In genomic region chr1:43358746-43359693, GRCh38 we compare ENCODE assay signal across 8 cellular contexts. TPM values are rescaled to one million over a fixed set of nuclear protein-coding genes. Genes with fewer than 3 reads are reported as not detected.
A peak's percentile ranks its signal among the peaks of the same experiment; 100 is the strongest.
DNase-seq lines count a peak whose midpoint lies in the region; ATAC-seq lines count a peak whose summit lies in the region.

Gene CDC20 (plus strand): TSS chr1:43358981. CDS start chr1:43359216, 235 bp downstream.

- peaks cover 20% of the 10 kb centered on the region for H3K79me1 ChIP-seq in mesendoderm (ENCODE audit: low read length)

- H3K9me3 ChIP-seq in NT2/D1 (ENCODE audit: insufficient read depth, low read length) (no peaks in the 10 kb centered on the region), endocrine pancreas (ENCODE audit: control insufficient read depth, low read length) (no peaks in the 10 kb centered on the region)

- peak within 1 kb of the TSS; percentile 74 for H3K4ac ChIP-seq in mesendoderm (ENCODE audit: low read depth, low read length)

- H2AK5ac ChIP-seq in mesendoderm (ENCODE audit: low read length) = peak within 1 kb of the TSS; percentile 54

- H3K56ac ChIP-seq in mesendoderm (ENCODE audit: low read length) = peak within 1 kb of the TSS; percentile 96

- CTCF ChIA-PET in activated CD8-positive, alpha-beta memory T cell treated with anti-CD3 and anti-CD28 coated beads, Interleukin-2, amount 10 ng/mL, durations not matched to agents 7 days and 5 days (lab: Charles Lee) = interaction anchor here (0.6 to 2.7 kb wide), 8 partner anchors 9 to 140 kb away, joined by 3 to 12 read pairs (median 4); partner anchors contain the start of gene ELOVL1

- H3K18ac ChIP-seq in mesendoderm (ENCODE audit: low read length) = peak within 1 kb of the TSS; percentile 88

- H3K79me2 ChIP-seq in mesendoderm (ENCODE audit: control insufficient read depth, insufficient read depth, low read length) = peaks cover 26% of the 10 kb centered on the region

- H4K8ac ChIP-seq in mesendoderm (ENCODE audit: low read depth, low read length) = peak within 1 kb of the TSS; percentile 7

- peak within 1 kb of the TSS; percentile 80 for H3K27ac ChIP-seq in mesendoderm (ENCODE audit: low read depth, low read length)

- no peaks in the 10 kb centered on the region for H3K27me3 Mint-ChIP-seq in activated CD8-positive, alpha-beta memory T cell treated with anti-CD3 and anti-CD28 coated beads, Interleukin-2, amount 10 ng/mL, durations not matched to agents 7 days and 5 days

- H3K23ac ChIP-seq in mesendoderm (ENCODE audit: low read length) = peak within 1 kb of the TSS; percentile 7

- peak within 1 kb of the TSS; percentile 94 for H3K4me3 Mint-ChIP-seq in activated CD8-positive, alpha-beta memory T cell treated with anti-CD3 and anti-CD28 coated beads, Interleukin-2, amount 10 ng/mL, durations not matched to agents 7 days and 5 days

- H3K36me3 Mint-ChIP-seq in activated CD8-positive, alpha-beta memory T cell treated with anti-CD3 and anti-CD28 coated beads, Interleukin-2, amount 10 ng/mL, durations not matched to agents 7 days and 5 days = peaks cover 51% of the 10 kb centered on the region

- H4K5ac ChIP-seq in mesendoderm (ENCODE audit: low read length) = no peak within 1 kb of the TSS

- H3K27me3 ChIP-seq in NT2/D1 (ENCODE audit: insufficient read depth, insufficient read length) (no peaks in the 10 kb centered on the region), endocrine pancreas (ENCODE audit: control insufficient read depth, insufficient read depth, low read length) (no peaks in the 10 kb centered on the region), mesendoderm (ENCODE audit: insufficient read depth, low read length, poor library complexity) (no peaks in the 10 kb centered on the region)

- no peaks in the 10 kb centered on the region for H3K9me3 Mint-ChIP-seq in activated CD8-positive, alpha-beta memory T cell treated with anti-CD3 and anti-CD28 coated beads, Interleukin-2, amount 10 ng/mL, durations not matched to agents 7 days and 5 days (ENCODE audit: low read depth)

- peak within 1 kb of the TSS; percentile 26 for H3K4me2 ChIP-seq in mesendoderm (ENCODE audit: low read length)

- H2BK120ac ChIP-seq in mesendoderm (ENCODE audit: low read depth, low read length) = no peak within 1 kb of the TSS

- WGBS in mesendoderm (ENCODE audit: extremely low coverage, insufficient coverage, low lambda C conversion rate) = no CpG with 5 or more reads among the region's 59 CpGs

- peak; percentile 95 for ATAC-seq in GM21381 (IDR thresholded peaks at IDR 0.05; ENCODE audit: unreplicated experiment)
- ATAC-seq in activated CD8-positive, alpha-beta memory T cell treated with anti-CD3 and anti-CD28 coated beads, Interleukin-2, amount 10 ng/mL, durations not matched to agents 7 days and 5 days = peak; percentile 97

- peak within 1 kb of the TSS; percentile 96 for H3K4me3 ChIP-seq in NT2/D1 (ENCODE audit: insufficient read length, low read depth)
- H3K4me3 ChIP-seq in endocrine pancreas (ENCODE audit: control insufficient read depth, insufficient read depth, low read length) = peak within 1 kb of the TSS; percentile 87
- peak within 1 kb of the TSS; percentile 92 for H3K4me3 ChIP-seq in mesendoderm (ENCODE audit: low read length)

- H3K4me1 ChIP-seq in NT2/D1 (ENCODE audit: insufficient read depth, insufficient read length) (peaks cover 15% of the 10 kb centered on the region), endocrine pancreas (ENCODE audit: control insufficient read depth, insufficient read depth, low read length) (no peaks in the 10 kb centered on the region), mesendoderm (ENCODE audit: control insufficient read depth, low read depth, low read length) (peaks cover 13% of the 10 kb centered on the region)

- peak within 1 kb of the TSS; percentile 66 for H2BK5ac ChIP-seq in mesendoderm (ENCODE audit: low read length)

- H3K27ac Mint-ChIP-seq in activated CD8-positive, alpha-beta memory T cell treated with anti-CD3 and anti-CD28 coated beads, Interleukin-2, amount 10 ng/mL, durations not matched to agents 7 days and 5 days = peak within 1 kb of the TSS; percentile 89

- H3K9ac ChIP-seq in NT2/D1 (ENCODE audit: insufficient read length, low read depth) = peak within 1 kb of the TSS; percentile 96
- H3K9ac ChIP-seq in endocrine pancreas (ENCODE audit: control insufficient read depth, insufficient read depth, low read length) = peak within 1 kb of the TSS; percentile 98
- H3K9ac ChIP-seq in mesendoderm (ENCODE audit: low read length) = peak within 1 kb of the TSS; percentile 95

- peaks cover 51% of the 10 kb centered on the region for H3K4me1 Mint-ChIP-seq in activated CD8-positive, alpha-beta memory T cell treated with anti-CD3 and anti-CD28 coated beads, Interleukin-2, amount 10 ng/mL, durations not matched to agents 7 days and 5 days

- H3K36me3 ChIP-seq in NT2/D1 (ENCODE audit: insufficient read depth, insufficient read length, low read length) (peaks cover 65% of the 10 kb centered on the region), endocrine pancreas (ENCODE audit: control insufficient read depth, insufficient read depth, low read length) (no peaks in the 10 kb centered on the region), mesendoderm (ENCODE audit: control insufficient read depth, insufficient read depth, low read length) (peaks cover 23% of the 10 kb centered on the region)

- DNase-seq in COR-L47 (lab: John Stamatoyannopoulos, UW) (peak; percentile 98), HUDEP-2 (lab: John Stamatoyannopoulos, UW; ENCODE audit: unreplicated experiment in 76 of 76) (peak in 75 of 76 experiments; percentile 60 to 98 (median 96)), NT2/D1 (ENCODE audit: low read depth, low spot score) (peak; percentile 100), mesendoderm (peak; percentile 99)
- peak; percentile 100 for DNase-seq in activated CD8-positive, alpha-beta memory T cell treated with anti-CD3 and anti-CD28 coated beads, Interleukin-2, amount 10 ng/mL, durations not matched to agents 7 days and 5 days
- peak; percentile 96 for DNase-seq in stimulated activated CD8-positive, alpha-beta memory T cell treated with anti-CD3 and anti-CD28 coated beads, Interleukin-15, amount 100 ng/mL, for 1 hour (ENCODE audit: low read depth)

- H2BK15ac ChIP-seq in mesendoderm (replicated peaks; ENCODE audit: low read depth) = no peak within 1 kb of the TSS

RNA-seq across cellular contexts. Expression of gene CDC20, which starts in this region (rescaled TPM):
- 100 to 1,000 TPM; 188 to 194 TPM for total RNA-seq in activated CD8-positive, alpha-beta memory T cell treated with anti-CD3 and anti-CD28 coated beads, Interleukin-2, amount 10 ng/mL, durations not matched to agents 7 days and 5 days
- polyA plus RNA-seq in mesendoderm (2013, experiment 1 of 2) = 156 TPM
- 154 TPM for polyA plus RNA-seq in mesendoderm (2013, experiment 2 of 2)

Comparison
In these comparisons a context has a peak if more than half of its experiments do, and no peak if none do; other contexts are left out.
1. Peak in every context shown above with its lines: DNase-seq, ATAC-seq, H3K4me3 ChIP-seq and H3K27ac ChIP-seq.